9 cellular contexts compared by ENCODE assay signal in the genomic region with DNA sequence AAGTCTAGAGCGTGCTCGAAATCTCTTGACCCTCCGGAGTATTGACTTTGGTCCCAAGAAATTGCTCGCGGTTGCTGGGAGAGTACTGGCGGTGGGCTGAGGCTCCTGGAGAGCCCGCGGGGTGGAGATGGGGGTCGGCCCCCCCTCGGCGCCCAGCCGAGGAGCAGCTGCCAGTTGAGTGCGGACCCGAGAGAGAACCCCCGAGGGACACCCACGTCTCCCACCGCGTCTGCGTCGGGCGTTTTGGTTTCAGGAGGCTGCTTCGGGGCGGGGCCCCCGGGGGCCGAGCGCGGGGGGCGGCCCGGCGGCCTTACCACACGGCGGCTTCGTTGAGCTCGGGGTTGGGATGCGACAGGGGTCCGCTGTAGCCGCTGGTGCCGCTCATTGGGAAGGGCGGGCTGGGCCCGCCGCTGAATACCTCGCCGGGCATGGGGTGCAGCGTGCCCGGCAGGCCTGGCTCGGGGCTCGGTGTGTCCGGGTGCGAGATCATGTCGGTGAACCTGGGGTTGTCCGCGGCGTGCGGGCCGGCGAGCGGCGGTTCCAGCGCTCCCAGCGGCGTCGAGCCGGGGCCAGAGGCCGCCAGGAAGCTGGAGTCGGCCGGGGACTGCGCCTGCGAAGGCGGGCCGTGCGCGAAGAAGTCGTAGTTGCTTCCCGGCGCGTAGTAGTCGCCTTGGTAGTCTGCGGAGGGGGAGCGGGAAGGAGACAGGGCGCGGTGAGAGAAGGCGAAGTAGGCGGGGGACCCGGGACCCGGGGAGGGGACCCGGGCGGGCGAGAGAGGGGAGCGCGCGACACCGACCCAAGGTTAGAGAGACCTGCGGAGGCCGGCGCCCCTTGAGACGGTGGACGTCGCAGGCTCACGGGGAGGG. TPM values are rescaled to one million over a fixed set of nuclear protein-coding genes. Genes with fewer than 3 reads are reported as not detected.
A peak's percentile ranks its signal among the peaks of the same experiment; 100 is the strongest.
DNase-seq lines count a peak whose midpoint lies in the region; ATAC-seq, FAIRE-seq and TF ChIP-seq lines count a peak whose summit lies in the region.
"Had no signal": no experiment of that assay in that cellular context is flagged by ENCODE, and none has a peak within 500 bp of the region (broad histone marks: within the 10 kb centered on the region; RNA-seq: fewer than 3 reads in every experiment).

No MANE protein-coding gene starts in this region.

- peaks cover 0 to 3% (median 0%) of the 10 kb centered on the region in 3 donors for H3K36me3 Mint-ChIP-seq in CD8-positive, alpha-beta memory T cell
- H3K36me3 Mint-ChIP-seq in progenitor cell of endocrine pancreas (ENCODE audit: insufficient read depth) (no peaks in the 10 kb centered on the region), CD14-positive monocyte (peaks cover 0 to 12% of the 10 kb centered on the region in 2 donors)

- H3K4me3 Mint-ChIP-seq in CD8-positive, alpha-beta memory T cell, result peak overlapping the region; percentile 43 to 74 (median 67)
- H3K4me3 Mint-ChIP-seq in progenitor cell of endocrine pancreas (ENCODE audit: low read depth) (peak overlapping the region; percentile 54), CD14-positive monocyte (peak overlapping the region in 1 of 2 donors; percentile 82)

- no peak overlapping the region for H3K4me3 ChIP-seq in CD8-positive, alpha-beta memory T cell (ENCODE audit: low read length)
- H3K4me3 ChIP-seq in esophagus muscularis mucosa (peak overlapping the region; percentile 32 to 43 (median 38)), pancreas (peak overlapping the region in 2 of 4 donors; percentile 3 to 23)

- TF ChIP-seq POLR2A in esophagus muscularis mucosa (IDR thresholded peaks at IDR 0.05; ENCODE audit: low read depth), result no peak

- H3K9me3 ChIP-seq in CD8-positive, alpha-beta memory T cell (ENCODE audit: low read length), result no peaks in the 10 kb centered on the region
- H3K9me3 ChIP-seq in esophagus muscularis mucosa (no peaks in the 10 kb centered on the region), pancreas (no peaks in the 10 kb centered on the region)

- intact Hi-C loops in esophagus muscularis mucosa (cut with DNase I) (loop anchor here (10.0 kb wide), 1 partner anchor 452 kb away; no protein-coding TSS in a partner anchor), pancreas (cut with DNase I) (loop anchor here in 1 of 3 donors (5.0 kb wide), 1 partner anchor 449 kb away; no protein-coding TSS in a partner anchor), CD14-positive monocyte (cut with micrococcal nuclease) (loop anchor here (5.0 kb wide), 1 partner anchor 449 kb away; no protein-coding TSS in a partner anchor)

- no peak for FAIRE-seq in pancreas (lab: Jason Lieb, UNC)

- H3K36me3 ChIP-seq in CD8-positive, alpha-beta memory T cell (ENCODE audit: insufficient read depth, low read length), result no peaks in the 10 kb centered on the region
- H3K36me3 ChIP-seq in esophagus muscularis mucosa (no peaks in the 10 kb centered on the region), pancreas (no peaks in the 10 kb centered on the region)

- peak overlapping the region in 1 of 8 donors; percentile 1 for H3K27ac Mint-ChIP-seq in CD8-positive, alpha-beta memory T cell
- H3K27ac Mint-ChIP-seq in progenitor cell of endocrine pancreas, result peak overlapping the region; percentile 59
- peak overlapping the region in 1 of 7 donors; percentile 40 for H3K27ac Mint-ChIP-seq in CD14-positive monocyte

- TF ChIP-seq CTCF in esophagus muscularis mucosa (IDR thresholded peaks at IDR 0.05) (no peak), progenitor cell of endocrine pancreas (IDR thresholded peaks at IDR 0.05; ENCODE audit: unreplicated experiment) (no peak), pancreas (IDR thresholded peaks at IDR 0.05) (no peak), CD14-positive monocyte (IDR thresholded peaks at IDR 0.05) (no peak)

- H3K4me1 ChIP-seq in CD8-positive, alpha-beta memory T cell (ENCODE audit: insufficient read depth, low read length), result peaks cover 13% of the 10 kb centered on the region
- H3K4me1 ChIP-seq in esophagus muscularis mucosa, result peaks cover 33 to 61% (median 53%) of the 10 kb centered on the region in 4 donors
- H3K4me1 ChIP-seq in pancreas, result peaks cover 3 to 14% (median 6%) of the 10 kb centered on the region in 3 donors

- POLR2A ChIA-PET in CD8-positive, alpha-beta memory T cell (lab: Charles Lee), result no interaction called here

- CTCF ChIA-PET in CD8-positive, alpha-beta memory T cell (lab: Charles Lee), result interaction anchor here (1.7 kb wide), 1 partner anchor 11 kb away, joined by 5 read pairs; no protein-coding TSS in a partner anchor

- H3K4me1 Mint-ChIP-seq in CD8-positive, alpha-beta memory T cell, result peaks cover 22 to 39% (median 23%) of the 10 kb centered on the region in 3 donors
- peaks cover 15% of the 10 kb centered on the region for H3K4me1 Mint-ChIP-seq in progenitor cell of endocrine pancreas (ENCODE audit: low read depth)
- peaks cover 24% of the 10 kb centered on the region for H3K4me1 Mint-ChIP-seq in CD14-positive monocyte

- peaks cover 51 to 72% of the 10 kb centered on the region in 2 donors for H3K27me3 Mint-ChIP-seq in CD8-positive, alpha-beta memory T cell
- H3K27me3 Mint-ChIP-seq in progenitor cell of endocrine pancreas, result peaks cover 83% of the 10 kb centered on the region
- H3K27me3 Mint-ChIP-seq in CD14-positive monocyte (ENCODE audit: low read depth in 3 of 3), result peaks cover 72 to 94% (median 92%) of the 10 kb centered on the region in 3 donors

- WGBS in esophagus muscularis mucosa, result 3% methylated on average over 36 of the region's 99 CpGs
- WGBS in pancreas, 2 donors, result 4 to 6% methylated on average over 72 to 99 of the region's 99 CpGs

- H3K9me3 Mint-ChIP-seq in CD8-positive, alpha-beta memory T cell, result peaks cover 0 to 6% (median 0%) of the 10 kb centered on the region in 5 donors
- H3K9me3 Mint-ChIP-seq in progenitor cell of endocrine pancreas (ENCODE audit: low read depth) (no peaks in the 10 kb centered on the region), CD14-positive monocyte (peaks cover 0 to 24% (median 19%) of the 10 kb centered on the region in 7 donors)

- no peak for DNase-seq in CD8-positive, alpha-beta memory T cell
- DNase-seq in esophagus muscularis mucosa (ENCODE audit: extremely low spot score) (no peak), progenitor cell of endocrine pancreas (ENCODE audit: low spot score, unreplicated experiment) (no peak), NCI-H146 (lab: John Stamatoyannopoulos, UW) (no peak), NCI-H1694 (lab: John Stamatoyannopoulos, UW) (no peak), pancreas (no peak), CD14-positive monocyte (ENCODE audit: low spot score) (no peak)

- TF ChIP-seq EP300 in esophagus muscularis mucosa (IDR thresholded peaks at IDR 0.05), result no peak

- ATAC-seq in SK-N-SH treated with all-trans-retinoic acid at 6 μM for 48 hours (peak; percentile 11), pancreas (no peak)

- H3K27me3 ChIP-seq in CD8-positive, alpha-beta memory T cell (ENCODE audit: insufficient read depth, low read length, poor library complexity, severe bottlenecking), result peaks cover 27% of the 10 kb centered on the region
- H3K27me3 ChIP-seq in esophagus muscularis mucosa (peaks cover 6 to 97% (median 65%) of the 10 kb centered on the region in 4 donors), pancreas (peaks cover 8 to 52% (median 19%) of the 10 kb centered on the region in 4 donors)

- H3K27ac ChIP-seq in CD8-positive, alpha-beta memory T cell (ENCODE audit: low read depth, low read length), result no peak overlapping the region
- H3K27ac ChIP-seq in esophagus muscularis mucosa (replicated peaks in 1 of 4), result no peak overlapping the region
- no peak overlapping the region for H3K27ac ChIP-seq in pancreas

TF ChIP-seq in SK-N-SH treated with all-trans-retinoic acid at 6 μM for 48 hours, 23 proteins besides CTCF, POLR2A, EP300 and RAD21:
- TF ChIP-seq ESRRG (CRISPR knock-in tag; IDR thresholded peaks at IDR 0.05) (no peak), BACH2 (CRISPR knock-in tag; IDR thresholded peaks at IDR 0.05; ENCODE audit: borderline replicate concordance) (no peak), ISL1 (CRISPR knock-in tag; IDR thresholded peaks at IDR 0.05) (no peak), ZFP30 (CRISPR knock-in tag; IDR thresholded peaks at IDR 0.05) (no peak), RARB (CRISPR knock-in tag; IDR thresholded peaks at IDR 0.05) (no peak)

RNA-seq across cellular contexts. Expression of a gene that starts 8.6 kb away (rescaled TPM):
- total RNA-seq in CD8-positive, alpha-beta memory T cell, result not detected
- not detected for polyA plus RNA-seq in CD8-positive, alpha-beta memory T cell
- total RNA-seq in esophagus muscularis mucosa (not detected), progenitor cell of endocrine pancreas (0.41 and 0.78 TPM in 2 replicates), pancreas (not detected)
- polyA plus RNA-seq in pancreas (not detected), CD14-positive monocyte (not detected)
- total RNA-seq: omental fat pad had no signal

RNA-seq across cellular contexts. Expression of a gene that starts 40.9 kb away (rescaled TPM):
- total RNA-seq in CD8-positive, alpha-beta memory T cell, result under 1 TPM; 0.20 to 0.24 TPM
- not detected for polyA plus RNA-seq in CD8-positive, alpha-beta memory T cell
- 1 to 10 TPM; 2.7 to 5.6 (median 3.2) TPM for total RNA-seq in esophagus muscularis mucosa
- total RNA-seq in progenitor cell of endocrine pancreas, result 14.0 and 17.2 TPM in 2 replicates
- total RNA-seq in pancreas, result 10 to 100 TPM in 2 of 6 donors, 1 to 10 TPM in 4; 5.4 to 13.2 (median 8.3) TPM
- 10 to 100 TPM; 10.4 to 14.2 TPM for polyA plus RNA-seq in pancreas
- polyA plus RNA-seq in CD14-positive monocyte, result 10 to 100 TPM in 1 of 2 donors, 1 to 10 TPM in 1; 6.5 to 10.0 TPM

RNA-seq across cellular contexts. Expression of a gene that starts 59.4 kb away (rescaled TPM):
- under 1 TPM; 0.18 to 0.20 TPM for total RNA-seq in CD8-positive, alpha-beta memory T cell
- not detected for polyA plus RNA-seq in CD8-positive, alpha-beta memory T cell
- total RNA-seq in esophagus muscularis mucosa (10 to 100 TPM in 1 of 4 donors, not detected in 3; 13.6 TPM), progenitor cell of endocrine pancreas (not detected in 2 replicates), pancreas (1 to 10 TPM in 2 of 6 donors, under 1 TPM in 2, not detected in 2; 0.14 to 3.4 (median 1.8) TPM)
- polyA plus RNA-seq in pancreas (under 1 TPM; 0.21 to 0.30 TPM), CD14-positive monocyte (1 to 10 TPM in 1 of 2 donors, under 1 TPM in 1; 0.89 to 1.1 TPM)
